Comparison of ENCODE assay signal across 8 cellular contexts in the genomic region with DNA sequence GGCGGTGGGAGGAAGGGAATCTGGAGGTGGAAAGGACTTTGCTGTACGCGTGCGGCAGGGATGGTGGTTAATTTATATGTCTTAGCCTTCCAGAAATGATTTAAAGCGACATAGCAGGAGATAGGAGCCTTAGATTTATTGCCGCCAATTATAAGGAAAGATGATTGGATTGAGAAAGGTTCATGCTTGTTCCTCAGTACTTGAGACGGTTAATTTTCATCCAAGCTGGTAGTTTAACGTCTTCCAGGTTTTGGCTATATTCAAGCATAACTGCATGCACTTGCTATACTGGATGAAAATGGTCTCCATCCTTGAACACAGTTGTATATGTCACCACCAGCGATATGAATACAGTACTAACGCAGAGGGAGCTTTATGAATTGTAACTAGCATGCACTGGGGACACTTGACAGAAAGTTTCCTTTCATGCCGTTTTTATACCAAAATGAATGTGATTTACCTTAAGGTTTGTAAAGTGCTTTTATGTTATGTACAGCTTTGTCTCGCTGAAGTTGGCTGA. TPM values are rescaled to one million over a fixed set of nuclear protein-coding genes. Genes with fewer than 3 reads are reported as not detected.
A peak's percentile ranks its signal among the peaks of the same experiment; 100 is the strongest.
DNase-seq lines count a peak whose midpoint lies in the region; ATAC-seq, FAIRE-seq and TF ChIP-seq lines count a peak whose summit lies in the region.

No MANE protein-coding gene starts in this region.

- no peaks in the 10 kb centered on the region for H3K9me3 ChIP-seq in gastrocnemius medialis

- H3K27ac ChIP-seq in gastrocnemius medialis = peak overlapping the region; percentile 85 to 94 (median 90)

- intact Hi-C loops in gastrocnemius medialis (cut with DNase I; ENCODE audit: low total_unique reads) = loop anchor here (1.0 to 10.0 kb wide), 4 partner anchors 8 to 614 kb away; a partner anchor contains a TSS

- no peak for TF ChIP-seq CTCF in fibroblast of pulmonary artery (IDR thresholded peaks at IDR 0.05; ENCODE audit: low read length, missing control alignments)
- TF ChIP-seq CTCF in gastrocnemius medialis (IDR thresholded peaks at IDR 0.05 in 4 of 5, conservative IDR thresholded peaks at IDR 0.05 in 1 of 5) = no peak

- H3K27me3 ChIP-seq in gastrocnemius medialis = no peaks in the 10 kb centered on the region

- H3K36me3 ChIP-seq in gastrocnemius medialis = peaks cover 0 to 10% of the 10 kb centered on the region in 2 donors

- in situ Hi-C loops in gastrocnemius medialis (cut with MboI; ENCODE audit: low sequenced_read_pairs in 4 of 4) = loop anchor here in 1 of 4 donors (25.0 kb wide), 1 partner anchor 958 kb away; a partner anchor contains a TSS

- ATAC-seq in SK-N-SH treated with all-trans-retinoic acid at 6 μM for 48 hours (peak; percentile 10; the same call in 1 of the 3 replicates), gastrocnemius medialis (no peak)

- H3K4me3 ChIP-seq in fibroblast of pulmonary artery (replicated peaks; ENCODE audit: low read depth, low read length) (peak overlapping the region; percentile 86), gastrocnemius medialis (peak overlapping the region; percentile 68 to 88 (median 80))

- TF ChIP-seq POLR2A in gastrocnemius medialis (IDR thresholded peaks at IDR 0.05) = no peak

- DNase-seq in GM19239 (ENCODE audit: insufficient read length, low spot score) = no peak
- no peak for DNase-seq in fibroblast of pulmonary artery (ENCODE audit: low read depth)
- no peak for DNase-seq in gastrocnemius medialis
- DNase-seq in SHP77 (lab: John Stamatoyannopoulos, UW) = no peak
- DNase-seq in NCI-H82 treated with DMSO at 0.1 percent for 48 hours (lab: John Stamatoyannopoulos, UW; ENCODE audit: unreplicated experiment) = no peak
- DNase-seq in NCI-H2107 treated with DMSO at 0.1 percent for 48 hours (lab: John Stamatoyannopoulos, UW; ENCODE audit: unreplicated experiment) = no peak
- no peak for DNase-seq in T1000 (lab: John Stamatoyannopoulos, UW)

- FAIRE-seq in GM19239 (lab: Jason Lieb, UNC) = peak; percentile 73

- H3K4me1 ChIP-seq in gastrocnemius medialis = peaks cover 18 to 24% of the 10 kb centered on the region in 2 donors

TF ChIP-seq in SK-N-SH treated with all-trans-retinoic acid at 6 μM for 48 hours, 23 proteins besides CTCF, POLR2A, EP300 and RAD21:
- TF ChIP-seq TCF4 (CRISPR knock-in tag; IDR thresholded peaks at IDR 0.05; ENCODE audit: borderline replicate concordance) (no peak), ISL1 (CRISPR knock-in tag; IDR thresholded peaks at IDR 0.05) (no peak), ZNF70 (CRISPR knock-in tag; IDR thresholded peaks at IDR 0.05) (no peak), ZNF565 (CRISPR knock-in tag; conservative IDR thresholded peaks at IDR 0.05; ENCODE audit: low read depth) (no peak)
- TF ChIP-seq, protein P1, sequence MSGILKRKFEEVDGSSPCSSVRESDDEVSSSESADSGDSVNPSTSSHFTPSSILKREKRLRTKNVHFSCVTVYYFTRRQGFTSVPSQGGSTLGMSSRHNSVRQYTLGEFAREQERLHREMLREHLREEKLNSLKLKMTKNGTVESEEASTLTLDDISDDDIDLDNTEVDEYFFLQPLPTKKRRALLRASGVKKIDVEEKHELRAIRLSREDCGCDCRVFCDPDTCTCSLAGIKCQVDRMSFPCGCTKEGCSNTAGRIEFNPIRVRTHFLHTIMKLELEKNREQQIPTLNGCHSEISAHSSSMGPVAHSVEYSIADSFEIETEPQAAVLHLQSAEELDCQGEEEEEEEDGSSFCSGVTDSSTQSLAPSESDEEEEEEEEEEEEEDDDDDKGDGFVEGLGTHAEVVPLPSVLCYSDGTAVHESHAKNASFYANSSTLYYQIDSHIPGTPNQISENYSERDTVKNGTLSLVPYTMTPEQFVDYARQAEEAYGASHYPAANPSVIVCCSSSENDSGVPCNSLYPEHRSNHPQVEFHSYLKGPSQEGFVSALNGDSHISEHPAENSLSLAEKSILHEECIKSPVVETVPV (CRISPR knock-in tag; IDR thresholded peaks at IDR 0.05) = 0 out of 2 replicates have a peak, but pooled peaks have one; percentile 40

RNA-seq across cellular contexts. Expression of a gene that starts 0.6 kb away (rescaled TPM):
- 10 to 100 TPM in 1 of 4 donors, 1 to 10 TPM in 3; 4.4 to 14.2 (median 6.2) TPM for total RNA-seq in gastrocnemius medialis

RNA-seq across cellular contexts. Expression of a gene that starts 8.1 kb away (rescaled TPM):
- total RNA-seq in gastrocnemius medialis = 10 to 100 TPM; 31.3 to 48.7 (median 38.1) TPM

RNA-seq across cellular contexts. Expression of a gene that starts 18.4 kb away (rescaled TPM):
- total RNA-seq in gastrocnemius medialis = not detected

RNA-seq across cellular contexts. Expression of a gene that starts 41.5 kb away (rescaled TPM):
- under 1 TPM in 3 of 4 donors, not detected in 1; 0.10 to 0.31 (median 0.15) TPM for total RNA-seq in gastrocnemius medialis
